16 cellular contexts compared by ENCODE assay signal in genomic region chr6:95142661-95143060, GRCh38.
DNase-seq lines count a peak whose midpoint lies in the region; TF ChIP-seq lines count a peak whose summit lies in the region.
"Had no signal": no experiment of that assay in that cellular context is flagged by ENCODE, and none has a peak within 500 bp of the region (broad histone marks: within the 10 kb centered on the region; RNA-seq: fewer than 3 reads in every experiment).

No MANE protein-coding gene starts in this region.

- H3K27ac ChIP-seq in epithelial cell of prostate: no peak overlapping the region
- H3K27ac ChIP-seq: 22Rv1; A549; BLaER1 treated with 17β-estradiol and CSF1 and Interleukin-3, amounts not matched to agents 10 nM and 100 nM; C4-2B had no signal

- no peak overlapping the region for H3K4me3 Mint-ChIP-seq in type B pancreatic cell
- H3K4me3 Mint-ChIP-seq: B cell; CD4-positive, alpha-beta T cell; CD8-positive, alpha-beta T cell had no signal

- H3K36me3 Mint-ChIP-seq in type B pancreatic cell: no peaks in the 10 kb centered on the region
- H3K36me3 Mint-ChIP-seq: CD8-positive, alpha-beta T cell had no signal

- peak overlapping the region; percentile 66 for H3K27ac Mint-ChIP-seq in type B pancreatic cell
- H3K27ac Mint-ChIP-seq: B cell; CD4-positive, alpha-beta T cell; CD8-positive, alpha-beta T cell had no signal

- H3K9me3 Mint-ChIP-seq in type B pancreatic cell: peaks cover 4% of the 10 kb centered on the region
- H3K9me3 Mint-ChIP-seq: CD4-positive, alpha-beta T cell had no signal

- peak; percentile 14 for DNase-seq in HT-29 (ENCODE audit: low spot score)
- DNase-seq in epithelial cell of prostate (ENCODE audit: low read depth, low spot score): peak; percentile 24
- no peak for DNase-seq in type B pancreatic cell (ENCODE audit: extremely low spot score, unreplicated experiment)
- no peak for DNase-seq in amniotic stem cell (lab: John Stamatoyannopoulos, UW)
- DNase-seq in NK-92 (lab: John Stamatoyannopoulos, UW; ENCODE audit: unreplicated experiment): no peak
- DNase-seq: AML-193; Caco-2; CD4-positive, alpha-beta T cell; CD8-positive, alpha-beta T cell; DMS79 treated with DMSO at 0.1 percent for 48 hours; GF-D8 had no signal

- no peaks in the 10 kb centered on the region for H3K4me1 Mint-ChIP-seq in type B pancreatic cell (ENCODE audit: unreplicated experiment)
- H3K4me1 Mint-ChIP-seq: B cell had no signal

- no peaks in the 10 kb centered on the region for H3K27me3 Mint-ChIP-seq in type B pancreatic cell
- H3K27me3 Mint-ChIP-seq: B cell; CD4-positive, alpha-beta T cell had no signal

- no peak for TF ChIP-seq CTCF in type B pancreatic cell (conservative IDR thresholded peaks at IDR 0.05)

Comparison
In these comparisons a context has a peak if more than half of its experiments do, and no peak if none do; other contexts are left out.
1. DNase-seq: peak in HT-29 (single experiment) and epithelial cell of prostate (single experiment); none in type B pancreatic cell (single experiment), amniotic stem cell (single experiment) and NK-92 (single experiment).